In genomic region chr6:81766482-81767069, GRCh38 we compare ENCODE assay signal across 8 cellular contexts. TPM values are rescaled to one million over a fixed set of nuclear protein-coding genes. Genes with fewer than 3 reads are reported as not detected.
DNase-seq lines count a peak whose midpoint lies in the region; ATAC-seq, FAIRE-seq and TF ChIP-seq lines count a peak whose summit lies in the region.

No MANE protein-coding gene starts in this region.

- H3K4me2 ChIP-seq in PC-9 = peak overlapping the region; percentile 60

- FAIRE-seq in HTR-8/SVneo (lab: Jason Lieb, UNC) = no peak

- H3K27ac ChIP-seq in PC-9 = peak overlapping the region; percentile 70

- intact Hi-C loops in PC-9 (cut with micrococcal nuclease; ENCODE audit: unreplicated experiment) = loop anchor here (2.0 kb wide), 1 partner anchor 172 kb away; no protein-coding TSS in a partner anchor
- intact Hi-C loops in left cardiac atrium (cut with DNase I) = no loop called here

- H2AFZ ChIP-seq in PC-9 = no peak overlapping the region

- no peaks in the 10 kb centered on the region for H3K79me2 ChIP-seq in PC-9 (ENCODE audit: low read depth)

- H3K4me3 ChIP-seq in PC-9 = peak overlapping the region; percentile 23; the same call in 1 of the 2 replicates

- no peaks in the 10 kb centered on the region for H3K27me3 ChIP-seq in PC-9 (ENCODE audit: insufficient read depth, low read depth)

- no peaks in the 10 kb centered on the region for H3K36me3 ChIP-seq in PC-9 (ENCODE audit: low read depth)

- no TSS peak for BruUV-seq in PC-9 (replicated peaks; lab: Mats Ljungman, UMichigan)

- no peaks in the 10 kb centered on the region for H3K9me3 ChIP-seq in PC-9 (ENCODE audit: insufficient read depth, low read depth)

- CTCF ChIA-PET in PC-9 (lab: Charles Lee) = no interaction called here

- H4K20me1 ChIP-seq in PC-9 (ENCODE audit: insufficient read depth) = no peaks in the 10 kb centered on the region

- peak; percentile 60 for DNase-seq in DMS53 (lab: John Stamatoyannopoulos, UW)
- peak; percentile 11 to 73 for DNase-seq in PC-9
- no peak for DNase-seq in left cardiac atrium
- DNase-seq in activated naive CD4-positive, alpha-beta T cell (lab: John Stamatoyannopoulos, UW) = no peak
- DNase-seq in NCI-H1436 (lab: John Stamatoyannopoulos, UW) = no peak
- no peak for DNase-seq in middle frontal gyrus (ENCODE audit: extremely low spot score, low spot score)
- no peak for DNase-seq in HTR-8/SVneo (ENCODE audit: insufficient read length, low spot score)

- TF ChIP-seq CTCF in PC-9 (conservative IDR thresholded peaks at IDR 0.05) = no peak

- H3K9me2 ChIP-seq in PC-9 (ENCODE audit: insufficient read depth) = no peaks in the 10 kb centered on the region

- peaks cover 46% of the 10 kb centered on the region for H3K4me1 ChIP-seq in PC-9 (replicated peaks; ENCODE audit: insufficient read depth)

- H3F3A ChIP-seq in PC-9 (ENCODE audit: insufficient read depth, low read depth) = peaks cover 26% of the 10 kb centered on the region

- peak; percentile 68 for ATAC-seq in HG02759 (IDR thresholded peaks at IDR 0.05; ENCODE audit: unreplicated experiment)
- peak; percentile 63 to 83 for ATAC-seq in left cardiac atrium

- POLR2A ChIA-PET in PC-9 (lab: Charles Lee; ENCODE audit: unreplicated experiment) = interaction anchor here (0.5 to 0.7 kb wide), 3 partner anchors 301 to 1129 kb away, joined by 3 to 5 read pairs (median 3); no protein-coding TSS in a partner anchor

RNA-seq across cellular contexts. Expression of gene TENT5A, which starts 14.1 kb away (rescaled TPM):
- total RNA-seq in PC-9 (2021) (2.0 and 2.2 TPM in 2 replicates), left cardiac atrium (10 to 100 TPM; 30.0 to 36.6 TPM)

Comparison
In these comparisons a context has a peak if more than half of its experiments do, and no peak if none do; other contexts are left out.
1. DNase-seq: peak in DMS53 (single experiment) and PC-9 (2 of 2); none in left cardiac atrium (single experiment), activated naive CD4-positive, alpha-beta T cell (0 of 4), NCI-H1436 (single experiment), middle frontal gyrus (single experiment) and HTR-8/SVneo (single experiment).